Comparison of ENCODE assay signal across 2 cellular contexts in the genomic region with DNA sequence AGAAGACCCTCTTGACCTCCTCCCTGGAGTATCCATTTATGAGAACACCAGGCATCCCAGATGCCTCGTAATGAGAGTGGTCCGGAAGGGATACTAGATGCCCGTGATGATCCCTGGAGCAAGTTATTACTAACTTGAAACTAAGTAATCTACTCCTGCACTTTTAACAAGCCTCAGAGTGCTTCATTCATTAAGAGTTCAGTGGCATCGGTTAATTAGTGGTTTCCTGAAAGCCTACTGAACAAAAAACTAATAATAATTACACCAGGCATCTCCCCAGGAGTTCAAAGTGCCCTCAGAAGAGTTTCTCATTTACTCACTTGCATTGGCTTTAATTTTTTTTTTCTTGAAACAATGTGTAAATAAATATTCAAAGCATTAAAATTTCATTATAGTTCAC.
TF ChIP-seq lines count a peak whose summit lies in the region.

No MANE protein-coding gene starts in this region.

TF ChIP-seq in HEK293, 187 proteins besides CTCF, POLR2A, EP300 and RAD21:
- TF ChIP-seq IKZF3 (tag by site-specific recombination; IDR thresholded peaks at IDR 0.05) (peak; percentile 11; the same call in 1 of the 2 replicates), ZBTB48 (tag by site-specific recombination; IDR thresholded peaks at IDR 0.05) (no peak), WT1 (tag by site-specific recombination; IDR thresholded peaks at IDR 0.05) (peak; percentile 19; the same call in 1 of the 2 replicates), ZNF335 (tag by site-specific recombination; conservative IDR thresholded peaks at IDR 0.05) (peak; percentile 48)

TF ChIP-seq in GM12878, 131 proteins besides CTCF, POLR2A, EP300 and RAD21:
- TF ChIP-seq ZSCAN29 (IDR thresholded peaks at IDR 0.05) (no peak), CBFB (IDR thresholded peaks at IDR 0.05; ENCODE audit: low read depth) (no peak), HDGF (IDR thresholded peaks at IDR 0.05) (no peak), SREBF1 (IDR thresholded peaks at IDR 0.05; ENCODE audit: low read length) (no peak), KAT2A (conservative IDR thresholded peaks at IDR 0.05; ENCODE audit: control insufficient read depth, low read depth, low read length) (no peak), MTA2 (IDR thresholded peaks at IDR 0.05; ENCODE audit: low read depth) (peak; percentile 90), NFIC (IDR thresholded peaks at IDR 0.05; ENCODE audit: low read depth, low read length) (no peak), JUND (IDR thresholded peaks at IDR 0.05; ENCODE audit: low read depth, low read length) (no peak), JUNB (IDR thresholded peaks at IDR 0.05) (no peak), NFYA (IDR thresholded peaks at IDR 0.05; ENCODE audit: borderline replicate concordance, low read depth, low read length) (no peak), SMC3 (IDR thresholded peaks at IDR 0.05; ENCODE audit: borderline replicate concordance, low read length) (no peak), NR2F1 (conservative IDR thresholded peaks at IDR 0.05) (peak; percentile 64), WRNIP1 (IDR thresholded peaks at IDR 0.05; ENCODE audit: borderline replicate concordance, low read depth, low read length) (no peak), PAX8 (IDR thresholded peaks at IDR 0.05) (no peak), SUZ12 (IDR thresholded peaks at IDR 0.05; ENCODE audit: unreplicated experiment) (no peak), IKZF2 (IDR thresholded peaks at IDR 0.05) (peak in 1 of 2 experiments; percentile 20; a peak in 1 of 4 replicates), SIN3A (IDR thresholded peaks at IDR 0.05; ENCODE audit: low read depth, low read length) (no peak), IKZF1 (conservative IDR thresholded peaks at IDR 0.05) (0 out of 2 replicates have a peak, but pooled peaks have one; percentile 18), GATAD2B (conservative IDR thresholded peaks at IDR 0.05; ENCODE audit: low read depth) (no peak), ETV6 (conservative IDR thresholded peaks at IDR 0.05 in 1 of 2, IDR thresholded peaks at IDR 0.05 in 1 of 2; ENCODE audit: borderline replicate concordance in 1 of 2, low read depth in 1 of 2) (no peak)
- TF ChIP-seq, protein P1, sequence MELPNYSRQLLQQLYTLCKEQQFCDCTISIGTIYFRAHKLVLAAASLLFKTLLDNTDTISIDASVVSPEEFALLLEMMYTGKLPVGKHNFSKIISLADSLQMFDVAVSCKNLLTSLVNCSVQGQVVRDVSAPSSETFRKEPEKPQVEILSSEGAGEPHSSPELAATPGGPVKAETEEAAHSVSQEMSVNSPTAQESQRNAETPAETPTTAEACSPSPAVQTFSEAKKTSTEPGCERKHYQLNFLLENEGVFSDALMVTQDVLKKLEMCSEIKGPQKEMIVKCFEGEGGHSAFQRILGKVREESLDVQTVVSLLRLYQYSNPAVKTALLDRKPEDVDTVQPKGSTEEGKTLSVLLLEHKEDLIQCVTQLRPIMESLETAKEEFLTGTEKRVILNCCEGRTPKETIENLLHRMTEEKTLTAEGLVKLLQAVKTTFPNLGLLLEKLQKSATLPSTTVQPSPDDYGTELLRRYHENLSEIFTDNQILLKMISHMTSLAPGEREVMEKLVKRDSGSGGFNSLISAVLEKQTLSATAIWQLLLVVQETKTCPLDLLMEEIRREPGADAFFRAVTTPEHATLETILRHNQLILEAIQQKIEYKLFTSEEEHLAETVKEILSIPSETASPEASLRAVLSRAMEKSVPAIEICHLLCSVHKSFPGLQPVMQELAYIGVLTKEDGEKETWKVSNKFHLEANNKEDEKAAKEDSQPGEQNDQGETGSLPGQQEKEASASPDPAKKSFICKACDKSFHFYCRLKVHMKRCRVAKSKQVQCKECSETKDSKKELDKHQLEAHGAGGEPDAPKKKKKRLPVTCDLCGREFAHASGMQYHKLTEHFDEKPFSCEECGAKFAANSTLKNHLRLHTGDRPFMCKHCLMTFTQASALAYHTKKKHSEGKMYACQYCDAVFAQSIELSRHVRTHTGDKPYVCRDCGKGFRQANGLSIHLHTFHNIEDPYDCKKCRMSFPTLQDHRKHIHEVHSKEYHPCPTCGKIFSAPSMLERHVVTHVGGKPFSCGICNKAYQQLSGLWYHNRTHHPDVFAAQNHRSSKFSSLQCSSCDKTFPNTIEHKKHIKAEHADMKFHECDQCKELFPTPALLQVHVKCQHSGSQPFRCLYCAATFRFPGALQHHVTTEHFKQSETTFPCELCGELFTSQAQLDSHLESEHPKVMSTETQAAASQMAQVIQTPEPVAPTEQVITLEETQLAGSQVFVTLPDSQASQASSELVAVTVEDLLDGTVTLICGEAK (IDR thresholded peaks at IDR 0.05; ENCODE audit: borderline replicate concordance), result no peak
- TF ChIP-seq, protein P2, sequence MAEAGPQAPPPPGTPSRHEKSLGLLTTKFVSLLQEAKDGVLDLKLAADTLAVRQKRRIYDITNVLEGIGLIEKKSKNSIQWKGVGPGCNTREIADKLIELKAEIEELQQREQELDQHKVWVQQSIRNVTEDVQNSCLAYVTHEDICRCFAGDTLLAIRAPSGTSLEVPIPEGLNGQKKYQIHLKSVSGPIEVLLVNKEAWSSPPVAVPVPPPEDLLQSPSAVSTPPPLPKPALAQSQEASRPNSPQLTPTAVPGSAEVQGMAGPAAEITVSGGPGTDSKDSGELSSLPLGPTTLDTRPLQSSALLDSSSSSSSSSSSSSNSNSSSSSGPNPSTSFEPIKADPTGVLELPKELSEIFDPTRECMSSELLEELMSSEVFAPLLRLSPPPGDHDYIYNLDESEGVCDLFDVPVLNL (IDR thresholded peaks at IDR 0.05; ENCODE audit: low read depth, low read length), result no peak
- TF ChIP-seq, protein P3, sequence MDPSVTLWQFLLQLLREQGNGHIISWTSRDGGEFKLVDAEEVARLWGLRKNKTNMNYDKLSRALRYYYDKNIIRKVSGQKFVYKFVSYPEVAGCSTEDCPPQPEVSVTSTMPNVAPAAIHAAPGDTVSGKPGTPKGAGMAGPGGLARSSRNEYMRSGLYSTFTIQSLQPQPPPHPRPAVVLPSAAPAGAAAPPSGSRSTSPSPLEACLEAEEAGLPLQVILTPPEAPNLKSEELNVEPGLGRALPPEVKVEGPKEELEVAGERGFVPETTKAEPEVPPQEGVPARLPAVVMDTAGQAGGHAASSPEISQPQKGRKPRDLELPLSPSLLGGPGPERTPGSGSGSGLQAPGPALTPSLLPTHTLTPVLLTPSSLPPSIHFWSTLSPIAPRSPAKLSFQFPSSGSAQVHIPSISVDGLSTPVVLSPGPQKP (IDR thresholded peaks at IDR 0.05; ENCODE audit: low read depth, low read length), result no peak
- TF ChIP-seq, protein P4, sequence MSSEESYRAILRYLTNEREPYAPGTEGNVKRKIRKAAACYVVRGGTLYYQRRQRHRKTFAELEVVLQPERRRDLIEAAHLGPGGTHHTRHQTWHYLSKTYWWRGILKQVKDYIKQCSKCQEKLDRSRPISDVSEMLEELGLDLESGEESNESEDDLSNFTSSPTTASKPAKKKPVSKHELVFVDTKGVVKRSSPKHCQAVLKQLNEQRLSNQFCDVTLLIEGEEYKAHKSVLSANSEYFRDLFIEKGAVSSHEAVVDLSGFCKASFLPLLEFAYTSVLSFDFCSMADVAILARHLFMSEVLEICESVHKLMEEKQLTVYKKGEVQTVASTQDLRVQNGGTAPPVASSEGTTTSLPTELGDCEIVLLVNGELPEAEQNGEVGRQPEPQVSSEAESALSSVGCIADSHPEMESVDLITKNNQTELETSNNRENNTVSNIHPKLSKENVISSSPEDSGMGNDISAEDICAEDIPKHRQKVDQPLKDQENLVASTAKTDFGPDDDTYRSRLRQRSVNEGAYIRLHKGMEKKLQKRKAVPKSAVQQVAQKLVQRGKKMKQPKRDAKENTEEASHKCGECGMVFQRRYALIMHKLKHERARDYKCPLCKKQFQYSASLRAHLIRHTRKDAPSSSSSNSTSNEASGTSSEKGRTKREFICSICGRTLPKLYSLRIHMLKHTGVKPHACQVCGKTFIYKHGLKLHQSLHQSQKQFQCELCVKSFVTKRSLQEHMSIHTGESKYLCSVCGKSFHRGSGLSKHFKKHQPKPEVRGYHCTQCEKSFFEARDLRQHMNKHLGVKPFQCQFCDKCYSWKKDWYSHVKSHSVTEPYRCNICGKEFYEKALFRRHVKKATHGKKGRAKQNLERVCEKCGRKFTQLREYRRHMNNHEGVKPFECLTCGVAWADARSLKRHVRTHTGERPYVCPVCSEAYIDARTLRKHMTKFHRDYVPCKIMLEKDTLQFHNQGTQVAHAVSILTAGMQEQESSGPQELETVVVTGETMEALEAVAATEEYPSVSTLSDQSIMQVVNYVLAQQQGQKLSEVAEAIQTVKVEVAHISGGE (CRISPR knock-in tag; IDR thresholded peaks at IDR 0.05), result no peak
- TF ChIP-seq, protein P5, sequence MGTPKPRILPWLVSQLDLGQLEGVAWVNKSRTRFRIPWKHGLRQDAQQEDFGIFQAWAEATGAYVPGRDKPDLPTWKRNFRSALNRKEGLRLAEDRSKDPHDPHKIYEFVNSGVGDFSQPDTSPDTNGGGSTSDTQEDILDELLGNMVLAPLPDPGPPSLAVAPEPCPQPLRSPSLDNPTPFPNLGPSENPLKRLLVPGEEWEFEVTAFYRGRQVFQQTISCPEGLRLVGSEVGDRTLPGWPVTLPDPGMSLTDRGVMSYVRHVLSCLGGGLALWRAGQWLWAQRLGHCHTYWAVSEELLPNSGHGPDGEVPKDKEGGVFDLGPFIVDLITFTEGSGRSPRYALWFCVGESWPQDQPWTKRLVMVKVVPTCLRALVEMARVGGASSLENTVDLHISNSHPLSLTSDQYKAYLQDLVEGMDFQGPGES (IDR thresholded peaks at IDR 0.05), result no peak
- TF ChIP-seq, protein P6, sequence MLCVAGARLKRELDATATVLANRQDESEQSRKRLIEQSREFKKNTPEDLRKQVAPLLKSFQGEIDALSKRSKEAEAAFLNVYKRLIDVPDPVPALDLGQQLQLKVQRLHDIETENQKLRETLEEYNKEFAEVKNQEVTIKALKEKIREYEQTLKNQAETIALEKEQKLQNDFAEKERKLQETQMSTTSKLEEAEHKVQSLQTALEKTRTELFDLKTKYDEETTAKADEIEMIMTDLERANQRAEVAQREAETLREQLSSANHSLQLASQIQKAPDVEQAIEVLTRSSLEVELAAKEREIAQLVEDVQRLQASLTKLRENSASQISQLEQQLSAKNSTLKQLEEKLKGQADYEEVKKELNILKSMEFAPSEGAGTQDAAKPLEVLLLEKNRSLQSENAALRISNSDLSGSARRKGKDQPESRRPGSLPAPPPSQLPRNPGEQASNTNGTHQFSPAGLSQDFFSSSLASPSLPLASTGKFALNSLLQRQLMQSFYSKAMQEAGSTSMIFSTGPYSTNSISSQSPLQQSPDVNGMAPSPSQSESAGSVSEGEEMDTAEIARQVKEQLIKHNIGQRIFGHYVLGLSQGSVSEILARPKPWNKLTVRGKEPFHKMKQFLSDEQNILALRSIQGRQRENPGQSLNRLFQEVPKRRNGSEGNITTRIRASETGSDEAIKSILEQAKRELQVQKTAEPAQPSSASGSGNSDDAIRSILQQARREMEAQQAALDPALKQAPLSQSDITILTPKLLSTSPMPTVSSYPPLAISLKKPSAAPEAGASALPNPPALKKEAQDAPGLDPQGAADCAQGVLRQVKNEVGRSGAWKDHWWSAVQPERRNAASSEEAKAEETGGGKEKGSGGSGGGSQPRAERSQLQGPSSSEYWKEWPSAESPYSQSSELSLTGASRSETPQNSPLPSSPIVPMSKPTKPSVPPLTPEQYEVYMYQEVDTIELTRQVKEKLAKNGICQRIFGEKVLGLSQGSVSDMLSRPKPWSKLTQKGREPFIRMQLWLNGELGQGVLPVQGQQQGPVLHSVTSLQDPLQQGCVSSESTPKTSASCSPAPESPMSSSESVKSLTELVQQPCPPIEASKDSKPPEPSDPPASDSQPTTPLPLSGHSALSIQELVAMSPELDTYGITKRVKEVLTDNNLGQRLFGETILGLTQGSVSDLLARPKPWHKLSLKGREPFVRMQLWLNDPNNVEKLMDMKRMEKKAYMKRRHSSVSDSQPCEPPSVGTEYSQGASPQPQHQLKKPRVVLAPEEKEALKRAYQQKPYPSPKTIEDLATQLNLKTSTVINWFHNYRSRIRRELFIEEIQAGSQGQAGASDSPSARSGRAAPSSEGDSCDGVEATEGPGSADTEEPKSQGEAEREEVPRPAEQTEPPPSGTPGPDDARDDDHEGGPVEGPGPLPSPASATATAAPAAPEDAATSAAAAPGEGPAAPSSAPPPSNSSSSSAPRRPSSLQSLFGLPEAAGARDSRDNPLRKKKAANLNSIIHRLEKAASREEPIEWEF (IDR thresholded peaks at IDR 0.05; ENCODE audit: insufficient replicate concordance, low read depth, low read length), result no peak
- TF ChIP-seq, protein P7, sequence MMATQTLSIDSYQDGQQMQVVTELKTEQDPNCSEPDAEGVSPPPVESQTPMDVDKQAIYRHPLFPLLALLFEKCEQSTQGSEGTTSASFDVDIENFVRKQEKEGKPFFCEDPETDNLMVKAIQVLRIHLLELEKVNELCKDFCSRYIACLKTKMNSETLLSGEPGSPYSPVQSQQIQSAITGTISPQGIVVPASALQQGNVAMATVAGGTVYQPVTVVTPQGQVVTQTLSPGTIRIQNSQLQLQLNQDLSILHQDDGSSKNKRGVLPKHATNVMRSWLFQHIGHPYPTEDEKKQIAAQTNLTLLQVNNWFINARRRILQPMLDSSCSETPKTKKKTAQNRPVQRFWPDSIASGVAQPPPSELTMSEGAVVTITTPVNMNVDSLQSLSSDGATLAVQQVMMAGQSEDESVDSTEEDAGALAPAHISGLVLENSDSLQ (IDR thresholded peaks at IDR 0.05), result no peak
